In the genomic region with DNA sequence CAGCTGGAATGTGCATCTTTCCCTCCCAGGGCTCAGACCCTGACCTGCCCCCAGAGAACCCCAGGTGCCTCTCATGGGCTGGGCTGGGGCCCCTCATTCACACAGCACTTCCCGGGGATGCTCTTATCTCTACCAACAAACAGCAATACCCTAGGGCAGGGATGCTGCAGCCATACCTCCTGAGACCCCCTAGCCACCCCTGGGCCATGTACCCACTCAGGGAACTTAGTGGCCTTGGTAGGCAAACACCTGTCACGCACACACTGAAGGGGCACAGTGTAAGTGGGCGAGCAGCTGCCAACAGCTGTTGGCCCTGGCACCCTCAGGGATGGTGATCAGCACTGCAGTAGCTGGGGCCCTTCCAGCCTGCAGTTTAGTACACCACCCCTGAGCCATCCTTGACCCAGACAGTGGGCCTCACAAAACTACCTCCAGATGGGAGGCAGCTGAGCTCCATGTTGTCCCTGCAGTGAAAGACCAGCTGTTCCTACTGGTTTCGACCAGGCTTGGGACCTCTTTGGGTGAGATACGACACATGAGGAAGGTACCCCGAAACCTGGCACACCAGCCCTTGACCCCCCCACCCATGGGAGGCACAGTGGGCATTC, we compare ENCODE assay signal across 16 cellular contexts.
A peak's percentile ranks its signal among the peaks of the same experiment; 100 is the strongest.
DNase-seq lines count a peak whose midpoint lies in the region; ATAC-seq and TF ChIP-seq lines count a peak whose summit lies in the region.
"Had no signal": no experiment of that assay in that cellular context is flagged by ENCODE, and none has a peak within 500 bp of the region (broad histone marks: within the 10 kb centered on the region; RNA-seq: fewer than 3 reads in every experiment).

No MANE protein-coding gene starts in this region.

- intact Hi-C loops in naive thymus-derived CD4-positive, alpha-beta T cell (cut with micrococcal nuclease): no loop called here
- intact Hi-C loops in spleen (cut with DNase I; ENCODE audit: low total_unique reads): no loop called here

- H3K27ac ChIP-seq in naive thymus-derived CD4-positive, alpha-beta T cell (ENCODE audit: low read depth, low read length): no peak overlapping the region
- no peak overlapping the region for H3K27ac ChIP-seq in spleen

- no peaks in the 10 kb centered on the region for H3K4me1 Mint-ChIP-seq in endothelial cell (ENCODE audit: unreplicated experiment)
- H3K4me1 Mint-ChIP-seq in naive thymus-derived CD4-positive, alpha-beta T cell: peaks cover 0 to 1% (median 0%) of the 10 kb centered on the region in 7 donors
- H3K4me1 Mint-ChIP-seq: GM23338, H9 had no signal

- H3K9me3 Mint-ChIP-seq in endothelial cell (ENCODE audit: unreplicated experiment): peaks cover 37% of the 10 kb centered on the region
- peaks cover 5 to 45% (median 21%) of the 10 kb centered on the region in 11 donors for H3K9me3 Mint-ChIP-seq in naive thymus-derived CD4-positive, alpha-beta T cell

- peaks cover 17% of the 10 kb centered on the region for H3K27me3 Mint-ChIP-seq in endothelial cell (ENCODE audit: unreplicated experiment)
- no peaks in the 10 kb centered on the region for H3K27me3 Mint-ChIP-seq in naive thymus-derived CD4-positive, alpha-beta T cell
- H3K27me3 Mint-ChIP-seq: CD4-positive, alpha-beta memory T cell had no signal

- peaks cover 0 to 35% (median 0%) of the 10 kb centered on the region in 3 experiments for H3K9me3 ChIP-seq in naive thymus-derived CD4-positive, alpha-beta T cell (ENCODE audit: control insufficient read depth in 2 of 3, low read length in 3 of 3)
- peaks cover 0 to 72% (median 48%) of the 10 kb centered on the region in 8 donors for H3K9me3 ChIP-seq in spleen

- DNase-seq in endothelial cell (ENCODE audit: low spot score) (no peak), spleen (peak; percentile 55), NOMO-1 treated with DMSO at 0.1 percent for 48 hours (lab: John Stamatoyannopoulos, UW; ENCODE audit: unreplicated experiment) (no peak), NCI-H1694 (lab: John Stamatoyannopoulos, UW) (no peak)
- no peak for DNase-seq in naive thymus-derived CD4-positive, alpha-beta T cell
- DNase-seq in stimulated activated CD4-positive, alpha-beta T cell treated with anti-CD3 and anti-CD28 coated beads, Interleukin-2, amount 100 ng/mL, for 24 hours: no peak
- DNase-seq: C1 segment of cervical spinal cord; Calu3; CD4-positive, alpha-beta memory T cell; COR-L47; DMS53; DMS79 treated with DMSO at 0.1 percent for 48 hours; GF-D8; H9 had no signal

- peaks cover 12% of the 10 kb centered on the region for H3K36me3 Mint-ChIP-seq in endothelial cell (ENCODE audit: low read depth, unreplicated experiment)
- peaks cover 0 to 3% (median 0%) of the 10 kb centered on the region in 5 donors for H3K36me3 Mint-ChIP-seq in naive thymus-derived CD4-positive, alpha-beta T cell
- H3K36me3 Mint-ChIP-seq: CD4-positive, alpha-beta memory T cell had no signal

- H3K36me3 ChIP-seq in naive thymus-derived CD4-positive, alpha-beta T cell (ENCODE audit: control insufficient read depth in 2 of 3, insufficient read depth in 3 of 3, low read length in 3 of 3): no peaks in the 10 kb centered on the region
- no peaks in the 10 kb centered on the region for H3K36me3 ChIP-seq in spleen

- H3K4me1 ChIP-seq in naive thymus-derived CD4-positive, alpha-beta T cell (ENCODE audit: control insufficient read depth in 2 of 2, insufficient read depth in 2 of 2, low read length in 2 of 2): no peaks in the 10 kb centered on the region
- H3K4me1 ChIP-seq in spleen: no peaks in the 10 kb centered on the region

- H3K27ac Mint-ChIP-seq in endothelial cell (ENCODE audit: unreplicated experiment): no peak overlapping the region
- no peak overlapping the region for H3K27ac Mint-ChIP-seq in naive thymus-derived CD4-positive, alpha-beta T cell
- H3K27ac Mint-ChIP-seq: GM23338, H9 had no signal

- no peaks in the 10 kb centered on the region for H3K27me3 ChIP-seq in naive thymus-derived CD4-positive, alpha-beta T cell (ENCODE audit: control insufficient read depth in 2 of 2, insufficient read depth in 2 of 2, low read length in 2 of 2)
- no peaks in the 10 kb centered on the region for H3K27me3 ChIP-seq in spleen (replicated peaks in 1 of 7)

- POLR2A ChIA-PET in naive thymus-derived CD4-positive, alpha-beta T cell (lab: Charles Lee): no interaction called here

- WGBS in spleen, 5 donors: 54 to 74% (median 64%) methylated on average over 6 of the region's 6 CpGs

- peak; percentile 27 for ATAC-seq in naive thymus-derived CD4-positive, alpha-beta T cell
- ATAC-seq: GM23338, HCT116 had no signal

- H3K4me3 Mint-ChIP-seq in endothelial cell (ENCODE audit: unreplicated experiment): peak overlapping the region; percentile 48
- no peak overlapping the region for H3K4me3 Mint-ChIP-seq in naive thymus-derived CD4-positive, alpha-beta T cell
- H3K4me3 Mint-ChIP-seq: CD4-positive, alpha-beta memory T cell; GM23338; H9 had no signal

- no peak for TF ChIP-seq POLR2A in spleen (IDR thresholded peaks at IDR 0.05)

- H3K4me3 ChIP-seq in naive thymus-derived CD4-positive, alpha-beta T cell (ENCODE audit: low read length): no peak overlapping the region
- H3K4me3 ChIP-seq in spleen: no peak overlapping the region
- H3K4me3 ChIP-seq: GM23338 had no signal

- CTCF ChIA-PET in naive thymus-derived CD4-positive, alpha-beta T cell (lab: Charles Lee): no interaction called here

- TF ChIP-seq CTCF in endothelial cell (IDR thresholded peaks at IDR 0.05; ENCODE audit: unreplicated experiment): no peak
- no peak for TF ChIP-seq CTCF in spleen (IDR thresholded peaks at IDR 0.05 in 8 of 11, conservative IDR thresholded peaks at IDR 0.05 in 3 of 11)
